In the genomic region with DNA sequence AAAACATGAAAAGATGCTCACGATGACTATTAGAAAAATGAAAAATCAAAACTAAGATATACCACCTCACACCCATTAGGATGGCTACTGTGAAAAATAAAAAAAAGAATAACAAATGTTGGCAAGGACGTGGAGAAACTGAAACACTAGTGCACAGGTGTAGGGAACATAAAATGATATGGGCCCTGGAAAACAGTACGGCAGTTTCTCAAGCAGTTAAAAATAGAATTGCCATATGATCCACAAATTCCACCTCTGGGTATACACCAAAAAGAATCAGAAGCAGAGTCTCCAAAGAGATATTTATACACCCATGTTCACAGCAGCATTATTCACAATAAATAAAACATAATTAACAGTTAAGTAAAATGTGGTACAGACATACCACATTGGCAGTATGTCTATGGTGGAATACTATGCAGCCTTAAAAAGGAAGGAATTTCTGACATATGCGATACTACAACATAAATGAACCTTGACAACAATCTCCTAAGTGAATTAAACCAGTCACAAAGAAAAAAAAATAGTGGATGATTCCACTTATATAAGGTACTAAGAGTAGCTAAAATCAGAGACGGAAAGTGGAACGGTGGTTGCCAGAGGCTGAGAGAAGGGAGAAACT, we compare ENCODE assay signal across 1 cellular context.
TF ChIP-seq lines count a peak whose summit lies in the region.

No MANE protein-coding gene starts in this region.

TF ChIP-seq in K562, 482 proteins besides CTCF, POLR2A, EP300 and RAD21 (continued from another document):
- TF ChIP-seq, protein P1, sequence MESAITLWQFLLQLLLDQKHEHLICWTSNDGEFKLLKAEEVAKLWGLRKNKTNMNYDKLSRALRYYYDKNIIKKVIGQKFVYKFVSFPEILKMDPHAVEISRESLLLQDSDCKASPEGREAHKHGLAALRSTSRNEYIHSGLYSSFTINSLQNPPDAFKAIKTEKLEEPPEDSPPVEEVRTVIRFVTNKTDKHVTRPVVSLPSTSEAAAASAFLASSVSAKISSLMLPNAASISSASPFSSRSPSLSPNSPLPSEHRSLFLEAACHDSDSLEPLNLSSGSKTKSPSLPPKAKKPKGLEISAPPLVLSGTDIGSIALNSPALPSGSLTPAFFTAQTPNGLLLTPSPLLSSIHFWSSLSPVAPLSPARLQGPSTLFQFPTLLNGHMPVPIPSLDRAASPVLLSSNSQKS (CRISPR knock-in tag; IDR thresholded peaks at IDR 0.05) = no peak
- TF ChIP-seq, protein P2, sequence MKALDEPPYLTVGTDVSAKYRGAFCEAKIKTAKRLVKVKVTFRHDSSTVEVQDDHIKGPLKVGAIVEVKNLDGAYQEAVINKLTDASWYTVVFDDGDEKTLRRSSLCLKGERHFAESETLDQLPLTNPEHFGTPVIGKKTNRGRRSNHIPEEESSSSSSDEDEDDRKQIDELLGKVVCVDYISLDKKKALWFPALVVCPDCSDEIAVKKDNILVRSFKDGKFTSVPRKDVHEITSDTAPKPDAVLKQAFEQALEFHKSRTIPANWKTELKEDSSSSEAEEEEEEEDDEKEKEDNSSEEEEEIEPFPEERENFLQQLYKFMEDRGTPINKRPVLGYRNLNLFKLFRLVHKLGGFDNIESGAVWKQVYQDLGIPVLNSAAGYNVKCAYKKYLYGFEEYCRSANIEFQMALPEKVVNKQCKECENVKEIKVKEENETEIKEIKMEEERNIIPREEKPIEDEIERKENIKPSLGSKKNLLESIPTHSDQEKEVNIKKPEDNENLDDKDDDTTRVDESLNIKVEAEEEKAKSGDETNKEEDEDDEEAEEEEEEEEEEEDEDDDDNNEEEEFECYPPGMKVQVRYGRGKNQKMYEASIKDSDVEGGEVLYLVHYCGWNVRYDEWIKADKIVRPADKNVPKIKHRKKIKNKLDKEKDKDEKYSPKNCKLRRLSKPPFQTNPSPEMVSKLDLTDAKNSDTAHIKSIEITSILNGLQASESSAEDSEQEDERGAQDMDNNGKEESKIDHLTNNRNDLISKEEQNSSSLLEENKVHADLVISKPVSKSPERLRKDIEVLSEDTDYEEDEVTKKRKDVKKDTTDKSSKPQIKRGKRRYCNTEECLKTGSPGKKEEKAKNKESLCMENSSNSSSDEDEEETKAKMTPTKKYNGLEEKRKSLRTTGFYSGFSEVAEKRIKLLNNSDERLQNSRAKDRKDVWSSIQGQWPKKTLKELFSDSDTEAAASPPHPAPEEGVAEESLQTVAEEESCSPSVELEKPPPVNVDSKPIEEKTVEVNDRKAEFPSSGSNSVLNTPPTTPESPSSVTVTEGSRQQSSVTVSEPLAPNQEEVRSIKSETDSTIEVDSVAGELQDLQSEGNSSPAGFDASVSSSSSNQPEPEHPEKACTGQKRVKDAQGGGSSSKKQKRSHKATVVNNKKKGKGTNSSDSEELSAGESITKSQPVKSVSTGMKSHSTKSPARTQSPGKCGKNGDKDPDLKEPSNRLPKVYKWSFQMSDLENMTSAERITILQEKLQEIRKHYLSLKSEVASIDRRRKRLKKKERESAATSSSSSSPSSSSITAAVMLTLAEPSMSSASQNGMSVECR (CRISPR knock-in tag; IDR thresholded peaks at IDR 0.05) = no peak
- TF ChIP-seq RUNX1 (IDR thresholded peaks at IDR 0.05; ENCODE audit: low read depth) = no peak
- TF ChIP-seq MTA1 (IDR thresholded peaks at IDR 0.05; ENCODE audit: borderline replicate concordance) = no peak
- TF ChIP-seq, protein P3, sequence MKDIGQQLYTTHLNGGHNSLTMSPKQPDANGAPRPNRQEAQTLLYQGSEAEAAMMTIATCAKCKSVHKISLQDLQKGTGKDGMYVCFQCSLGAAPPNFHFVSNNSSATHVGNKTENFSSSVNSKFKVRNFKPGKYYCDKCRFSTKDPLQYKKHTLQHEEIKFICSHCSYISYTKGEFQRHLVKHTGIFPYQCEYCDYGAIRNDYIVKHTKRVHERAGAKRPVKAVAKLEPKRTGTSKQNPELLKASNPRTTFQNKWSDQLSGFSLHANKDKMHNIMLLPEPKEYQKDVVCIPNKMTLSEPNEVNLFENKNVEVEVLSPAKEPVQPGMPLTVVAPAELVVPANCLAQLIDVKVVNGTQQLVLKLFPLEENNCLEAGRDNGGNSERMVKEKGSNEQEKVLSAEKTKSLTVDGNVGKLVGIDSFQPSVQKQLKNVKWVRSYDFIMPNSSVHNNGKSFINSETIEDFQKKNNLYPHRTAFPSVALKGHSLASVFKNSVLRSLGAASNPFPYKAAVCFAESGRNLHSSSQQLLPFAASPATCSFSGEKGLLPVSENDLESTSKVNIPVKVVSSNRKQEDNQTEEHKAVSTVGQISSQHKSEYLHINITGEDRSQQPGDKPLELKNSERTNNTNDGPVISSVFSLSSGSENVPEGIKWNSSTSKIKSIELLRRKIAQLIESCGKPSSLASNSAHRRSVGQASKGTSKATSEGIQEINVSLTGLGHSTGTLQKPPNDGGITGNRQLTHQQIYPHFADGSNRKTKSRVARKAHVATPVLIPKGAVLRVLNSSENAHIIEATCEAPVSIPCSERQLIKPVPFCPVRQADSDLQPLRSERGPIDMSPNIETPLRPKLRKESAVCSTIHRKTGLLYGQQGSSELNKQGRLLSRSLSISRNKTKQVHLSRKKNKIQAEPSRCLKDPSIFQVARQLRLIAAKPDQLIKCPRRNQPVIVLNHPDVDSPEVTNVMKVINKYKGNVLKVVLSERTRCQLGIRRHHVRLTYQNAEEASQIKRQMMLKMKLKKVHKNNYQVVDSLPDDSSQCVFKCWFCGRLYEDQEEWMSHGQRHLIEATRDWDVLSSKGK (CRISPR knock-in tag; IDR thresholded peaks at IDR 0.05) = no peak
- TF ChIP-seq ZNF79 (CRISPR knock-in tag; IDR thresholded peaks at IDR 0.05; ENCODE audit: low read depth) = no peak
- TF ChIP-seq, protein P4, sequence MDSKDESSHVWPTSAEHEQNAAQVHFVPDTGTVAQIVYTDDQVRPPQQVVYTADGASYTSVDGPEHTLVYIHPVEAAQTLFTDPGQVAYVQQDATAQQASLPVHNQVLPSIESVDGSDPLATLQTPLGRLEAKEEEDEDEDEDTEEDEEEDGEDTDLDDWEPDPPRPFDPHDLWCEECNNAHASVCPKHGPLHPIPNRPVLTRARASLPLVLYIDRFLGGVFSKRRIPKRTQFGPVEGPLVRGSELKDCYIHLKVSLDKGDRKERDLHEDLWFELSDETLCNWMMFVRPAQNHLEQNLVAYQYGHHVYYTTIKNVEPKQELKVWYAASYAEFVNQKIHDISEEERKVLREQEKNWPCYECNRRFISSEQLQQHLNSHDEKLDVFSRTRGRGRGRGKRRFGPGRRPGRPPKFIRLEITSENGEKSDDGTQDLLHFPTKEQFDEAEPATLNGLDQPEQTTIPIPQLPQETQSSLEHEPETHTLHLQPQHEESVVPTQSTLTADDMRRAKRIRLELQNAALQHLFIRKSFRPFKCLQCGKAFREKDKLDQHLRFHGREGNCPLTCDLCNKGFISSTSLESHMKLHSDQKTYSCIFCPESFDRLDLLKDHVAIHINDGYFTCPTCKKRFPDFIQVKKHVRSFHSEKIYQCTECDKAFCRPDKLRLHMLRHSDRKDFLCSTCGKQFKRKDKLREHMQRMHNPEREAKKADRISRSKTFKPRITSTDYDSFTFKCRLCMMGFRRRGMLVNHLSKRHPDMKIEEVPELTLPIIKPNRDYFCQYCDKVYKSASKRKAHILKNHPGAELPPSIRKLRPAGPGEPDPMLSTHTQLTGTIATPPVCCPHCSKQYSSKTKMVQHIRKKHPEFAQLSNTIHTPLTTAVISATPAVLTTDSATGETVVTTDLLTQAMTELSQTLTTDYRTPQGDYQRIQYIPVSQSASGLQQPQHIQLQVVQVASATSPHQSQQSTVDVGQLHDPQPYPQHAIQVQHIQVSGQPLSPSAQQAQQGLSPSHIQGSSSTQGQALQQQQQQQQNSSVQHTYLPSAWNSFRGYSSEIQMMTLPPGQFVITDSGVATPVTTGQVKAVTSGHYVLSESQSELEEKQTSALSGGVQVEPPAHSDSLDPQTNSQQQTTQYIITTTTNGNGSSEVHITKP (IDR thresholded peaks at IDR 0.05; ENCODE audit: partially characterized antibody) = no peak
- TF ChIP-seq FOXJ2 (tag; IDR thresholded peaks at IDR 0.05) = no peak
- TF ChIP-seq, protein P5, sequence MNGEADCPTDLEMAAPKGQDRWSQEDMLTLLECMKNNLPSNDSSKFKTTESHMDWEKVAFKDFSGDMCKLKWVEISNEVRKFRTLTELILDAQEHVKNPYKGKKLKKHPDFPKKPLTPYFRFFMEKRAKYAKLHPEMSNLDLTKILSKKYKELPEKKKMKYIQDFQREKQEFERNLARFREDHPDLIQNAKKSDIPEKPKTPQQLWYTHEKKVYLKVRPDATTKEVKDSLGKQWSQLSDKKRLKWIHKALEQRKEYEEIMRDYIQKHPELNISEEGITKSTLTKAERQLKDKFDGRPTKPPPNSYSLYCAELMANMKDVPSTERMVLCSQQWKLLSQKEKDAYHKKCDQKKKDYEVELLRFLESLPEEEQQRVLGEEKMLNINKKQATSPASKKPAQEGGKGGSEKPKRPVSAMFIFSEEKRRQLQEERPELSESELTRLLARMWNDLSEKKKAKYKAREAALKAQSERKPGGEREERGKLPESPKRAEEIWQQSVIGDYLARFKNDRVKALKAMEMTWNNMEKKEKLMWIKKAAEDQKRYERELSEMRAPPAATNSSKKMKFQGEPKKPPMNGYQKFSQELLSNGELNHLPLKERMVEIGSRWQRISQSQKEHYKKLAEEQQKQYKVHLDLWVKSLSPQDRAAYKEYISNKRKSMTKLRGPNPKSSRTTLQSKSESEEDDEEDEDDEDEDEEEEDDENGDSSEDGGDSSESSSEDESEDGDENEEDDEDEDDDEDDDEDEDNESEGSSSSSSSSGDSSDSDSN (IDR thresholded peaks at IDR 0.05; ENCODE audit: borderline replicate concordance in 1 of 2, low read depth in 2 of 2, low read length in 2 of 2) = no peak
- TF ChIP-seq ZNF75A (CRISPR knock-in tag; IDR thresholded peaks at IDR 0.05) = no peak
- TF ChIP-seq, protein P6, sequence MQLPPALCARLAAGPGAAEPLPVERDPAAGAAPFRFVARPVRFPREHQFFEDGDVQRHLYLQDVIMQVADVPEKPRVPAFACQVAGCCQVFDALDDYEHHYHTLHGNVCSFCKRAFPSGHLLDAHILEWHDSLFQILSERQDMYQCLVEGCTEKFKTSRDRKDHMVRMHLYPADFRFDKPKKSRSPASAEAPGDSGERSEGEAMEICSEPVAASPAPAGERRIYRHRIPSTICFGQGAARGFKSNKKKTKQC (CRISPR knock-in tag; IDR thresholded peaks at IDR 0.05) = no peak
- no peak for TF ChIP-seq ZBED1 (IDR thresholded peaks at IDR 0.05)
- no peak for TF ChIP-seq TAF15 (IDR thresholded peaks at IDR 0.05; ENCODE audit: low read depth, low read length)
- TF ChIP-seq, protein P7, sequence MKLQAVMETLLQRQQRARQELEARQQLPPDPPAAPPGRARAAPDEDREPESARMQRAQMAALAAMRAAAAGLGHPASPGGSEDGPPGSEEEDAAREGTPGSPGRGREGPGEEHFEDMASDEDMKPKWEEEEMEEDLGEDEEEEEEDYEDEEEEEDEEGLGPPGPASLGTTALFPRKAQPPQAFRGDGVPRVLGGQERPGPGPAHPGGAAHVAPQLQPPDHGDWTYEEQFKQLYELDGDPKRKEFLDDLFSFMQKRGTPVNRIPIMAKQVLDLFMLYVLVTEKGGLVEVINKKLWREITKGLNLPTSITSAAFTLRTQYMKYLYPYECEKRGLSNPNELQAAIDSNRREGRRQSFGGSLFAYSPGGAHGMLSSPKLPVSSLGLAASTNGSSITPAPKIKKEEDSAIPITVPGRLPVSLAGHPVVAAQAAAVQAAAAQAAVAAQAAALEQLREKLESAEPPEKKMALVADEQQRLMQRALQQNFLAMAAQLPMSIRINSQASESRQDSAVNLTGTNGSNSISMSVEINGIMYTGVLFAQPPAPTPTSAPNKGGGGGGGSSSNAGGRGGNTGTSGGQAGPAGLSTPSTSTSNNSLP (IDR thresholded peaks at IDR 0.05; ENCODE audit: borderline replicate concordance, low read depth, low read length) = no peak
- TF ChIP-seq KDM1A (IDR thresholded peaks at IDR 0.05) = peak in 1 of 2 experiments; percentile 23; a peak in 1 of 4 replicates
- TF ChIP-seq CEBPB (tag; IDR thresholded peaks at IDR 0.05) = no peak
- 0 out of 2 replicates have a peak, but pooled peaks have one; percentile 13 for TF ChIP-seq POLR2H (tag; IDR thresholded peaks at IDR 0.05; ENCODE audit: low read depth)
- TF ChIP-seq ZNF140 (CRISPR knock-in tag; IDR thresholded peaks at IDR 0.05) = no peak
- no peak for TF ChIP-seq XRCC4 (IDR thresholded peaks at IDR 0.05; ENCODE audit: extremely low read depth, insufficient read depth, insufficient read length)
- no peak for TF ChIP-seq SIRT6 (IDR thresholded peaks at IDR 0.05; ENCODE audit: low read depth, low read length)
- no peak for TF ChIP-seq RBM15 (IDR thresholded peaks at IDR 0.05; ENCODE audit: insufficient read depth, low read length)
- TF ChIP-seq, protein P8, sequence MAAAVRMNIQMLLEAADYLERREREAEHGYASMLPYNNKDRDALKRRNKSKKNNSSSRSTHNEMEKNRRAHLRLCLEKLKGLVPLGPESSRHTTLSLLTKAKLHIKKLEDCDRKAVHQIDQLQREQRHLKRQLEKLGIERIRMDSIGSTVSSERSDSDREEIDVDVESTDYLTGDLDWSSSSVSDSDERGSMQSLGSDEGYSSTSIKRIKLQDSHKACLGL (CRISPR knock-in tag; IDR thresholded peaks at IDR 0.05; ENCODE audit: borderline replicate concordance, poor library complexity, severe bottlenecking) = no peak
- no peak for TF ChIP-seq PRMT5 (CRISPR knock-in tag; IDR thresholded peaks at IDR 0.05)
- TF ChIP-seq ZNF165 (CRISPR knock-in tag; IDR thresholded peaks at IDR 0.05; ENCODE audit: borderline replicate concordance) = no peak
- peak; percentile 37; the same call in 1 of the 2 replicates for TF ChIP-seq BCOR (IDR thresholded peaks at IDR 0.05)
- TF ChIP-seq PHF8 (IDR thresholded peaks at IDR 0.05; ENCODE audit: borderline replicate concordance, low read length) = no peak
- no peak for TF ChIP-seq NCOA2 (IDR thresholded peaks at IDR 0.05; ENCODE audit: partially characterized antibody in 2 of 2)
- no peak for TF ChIP-seq ZNF41 (CRISPR knock-in tag; conservative IDR thresholded peaks at IDR 0.05)
- TF ChIP-seq, protein P9, sequence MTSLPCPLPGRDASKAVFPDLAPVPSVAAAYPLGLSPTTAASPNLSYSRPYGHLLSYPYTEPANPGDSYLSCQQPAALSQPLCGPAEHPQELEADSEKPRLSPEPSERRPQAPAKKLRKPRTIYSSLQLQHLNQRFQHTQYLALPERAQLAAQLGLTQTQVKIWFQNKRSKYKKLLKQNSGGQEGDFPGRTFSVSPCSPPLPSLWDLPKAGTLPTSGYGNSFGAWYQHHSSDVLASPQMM (CRISPR knock-in tag; IDR thresholded peaks at IDR 0.05) = no peak
- no peak for TF ChIP-seq HLTF (IDR thresholded peaks at IDR 0.05)
- no peak for TF ChIP-seq GABPB2 (CRISPR knock-in tag; conservative IDR thresholded peaks at IDR 0.05)
- TF ChIP-seq ZNF146 (CRISPR knock-in tag; IDR thresholded peaks at IDR 0.05; ENCODE audit: unreplicated experiment) = peak; percentile 97
- no peak for TF ChIP-seq ZSCAN32 (CRISPR knock-in tag; IDR thresholded peaks at IDR 0.05)
- TF ChIP-seq ADNP (tag; IDR thresholded peaks at IDR 0.05) = 0 out of 2 replicates have a peak, but pooled peaks have one; percentile 41
- peak; percentile 86 for TF ChIP-seq RBM25 (IDR thresholded peaks at IDR 0.05; ENCODE audit: low read depth, low read length, severe bottlenecking)
- no peak for TF ChIP-seq MEF2A (IDR thresholded peaks at IDR 0.05; ENCODE audit: control insufficient read depth, low read depth, low read length)
- no peak for TF ChIP-seq RFX5 (IDR thresholded peaks at IDR 0.05; ENCODE audit: low read depth, low read length)
- no peak for TF ChIP-seq SMARCA4 (IDR thresholded peaks at IDR 0.05)
